Comparison of ENCODE assay signal across 8 cellular contexts in genomic region chr22:38056969-38057841, GRCh38. TPM values are rescaled to one million over a fixed set of nuclear protein-coding genes. Genes with fewer than 3 reads are reported as not detected.
DNase-seq lines count a peak whose midpoint lies in the region; ATAC-seq and TF ChIP-seq lines count a peak whose summit lies in the region.

Gene PICK1 (plus strand): TSS chr22:38057404. CDS start chr22:38057810, 406 bp downstream.

- no peaks in the 10 kb centered on the region for H3K36me3 Mint-ChIP-seq in activated CD8-positive, alpha-beta T cell treated with anti-CD3 and anti-CD28 coated beads, Interleukin-2, amount 10 ng/mL, durations not matched to agents 7 days and 5 days (ENCODE audit: low read depth)

- WGBS in liver: 2% methylated on average over 47 of the region's 47 CpGs

- H3K27ac Mint-ChIP-seq in activated CD8-positive, alpha-beta T cell treated with anti-CD3 and anti-CD28 coated beads, Interleukin-2, amount 10 ng/mL, durations not matched to agents 7 days and 5 days: peak within 1 kb of the TSS; percentile 99

- no peaks in the 10 kb centered on the region for H3K27me3 Mint-ChIP-seq in activated CD8-positive, alpha-beta T cell treated with anti-CD3 and anti-CD28 coated beads, Interleukin-2, amount 10 ng/mL, durations not matched to agents 7 days and 5 days (ENCODE audit: low read depth)

- POLR2A ChIA-PET in activated CD8-positive, alpha-beta T cell treated with anti-CD3 and anti-CD28 coated beads, Interleukin-2, amount 10 ng/mL, durations not matched to agents 7 days and 5 days (lab: Charles Lee): interaction anchor here (0.5 to 0.8 kb wide), 3 partner anchors 9 to 480 kb away, joined by 3 to 4 read pairs (median 3); no protein-coding TSS in a partner anchor

- H3K27me3 ChIP-seq in liver (ENCODE audit: control insufficient read depth in 4 of 4, insufficient read depth in 4 of 4, low read length in 3 of 4): no peaks in the 10 kb centered on the region

- CTCF ChIA-PET in activated CD8-positive, alpha-beta T cell treated with anti-CD3 and anti-CD28 coated beads, Interleukin-2, amount 10 ng/mL, durations not matched to agents 7 days and 5 days (lab: Charles Lee): interaction anchor here (1.6 kb wide), 1 partner anchor 57 kb away, joined by 5 read pairs; no protein-coding TSS in a partner anchor

- peak; percentile 3 for TF ChIP-seq CTCF in liver (IDR thresholded peaks at IDR 0.05; ENCODE audit: low read depth, low read length, missing input control)

- peak within 1 kb of the TSS; percentile 61 to 67 for H3K9ac ChIP-seq in liver (ENCODE audit: low read depth in 1 of 2, low read length in 2 of 2)

- H3K9me3 ChIP-seq in liver (ENCODE audit: control insufficient read depth in 4 of 4, low read length in 3 of 4): no peaks in the 10 kb centered on the region

- H3K4me3 ChIP-seq in liver (ENCODE audit: low read depth in 1 of 3, low read length in 3 of 3): peak within 1 kb of the TSS; percentile 61 to 86 (median 70)

- H3K9me3 Mint-ChIP-seq in activated CD8-positive, alpha-beta T cell treated with anti-CD3 and anti-CD28 coated beads, Interleukin-2, amount 10 ng/mL, durations not matched to agents 7 days and 5 days (ENCODE audit: insufficient read depth): no peaks in the 10 kb centered on the region

- peak within 1 kb of the TSS; percentile 90 for H3K4me3 Mint-ChIP-seq in activated CD8-positive, alpha-beta T cell treated with anti-CD3 and anti-CD28 coated beads, Interleukin-2, amount 10 ng/mL, durations not matched to agents 7 days and 5 days

- ATAC-seq in HG03175 (IDR thresholded peaks at IDR 0.05; ENCODE audit: unreplicated experiment) (peak; percentile 67), HG03139 (IDR thresholded peaks at IDR 0.05; ENCODE audit: unreplicated experiment) (no peak)
- peak; percentile 93 for ATAC-seq in activated CD8-positive, alpha-beta T cell treated with anti-CD3 and anti-CD28 coated beads, Interleukin-2, amount 10 ng/mL, durations not matched to agents 7 days and 5 days

- H3K4me1 ChIP-seq in liver (ENCODE audit: control insufficient read depth in 4 of 4, insufficient read depth in 4 of 4, low read length in 3 of 4): peaks cover 0 to 13% (median 7%) of the 10 kb centered on the region in 4 donors

- peaks cover 0 to 20% (median 11%) of the 10 kb centered on the region in 4 donors for H3K36me3 ChIP-seq in liver (ENCODE audit: control insufficient read depth in 4 of 4, insufficient read depth in 3 of 4, low read depth in 1 of 4, low read length in 3 of 4)

- H3K4me1 Mint-ChIP-seq in activated CD8-positive, alpha-beta T cell treated with anti-CD3 and anti-CD28 coated beads, Interleukin-2, amount 10 ng/mL, durations not matched to agents 7 days and 5 days (ENCODE audit: low read depth): peaks cover 22% of the 10 kb centered on the region

- peak within 1 kb of the TSS; percentile 62 to 82 for H3K27ac ChIP-seq in liver (ENCODE audit: low read depth in 1 of 2, low read length in 2 of 2)

- DNase-seq in DMS 273 treated with DMSO at 0.1 percent for 48 hours (lab: John Stamatoyannopoulos, UW): peak; percentile 50
- DNase-seq in NCI-H748 treated with DMSO at 0.1 percent for 48 hours (lab: John Stamatoyannopoulos, UW): peak; percentile 69
- DNase-seq in activated CD8-positive, alpha-beta T cell treated with anti-CD3 and anti-CD28 coated beads, Interleukin-2, amount 10 ng/mL, durations not matched to agents 7 days and 5 days: peak; percentile 85
- peak; percentile 94 for DNase-seq in ecto neural progenitor cell (ENCODE audit: low spot score)
- DNase-seq in stimulated activated CD4-positive, alpha-beta T cell treated with anti-CD3 and anti-CD28 coated beads, Interleukin-2, amount 100 ng/mL, for 48 hours: peak; percentile 74 to 79

- TF ChIP-seq RAD21 in liver (IDR thresholded peaks at IDR 0.05): peak in 1 of 2 donors; percentile 36

TF ChIP-seq in liver, 16 proteins besides CTCF, POLR2A, EP300 and RAD21:
- TF ChIP-seq FOXA2 (IDR thresholded peaks at IDR 0.05) (no peak), HNF4A (conservative IDR thresholded peaks at IDR 0.05) (peak in 1 of 2 donors; percentile 46), RXRA (IDR thresholded peaks at IDR 0.05) (peak in 1 of 2 donors; percentile 59), NR2F2 (IDR thresholded peaks at IDR 0.05) (peak; percentile 64), ATF3 (IDR thresholded peaks at IDR 0.05) (no peak), REST (IDR thresholded peaks at IDR 0.05) (no peak), EGR1 (IDR thresholded peaks at IDR 0.05; ENCODE audit: low read depth in 2 of 2) (peak in 1 of 2 donors; percentile 55), JUND (IDR thresholded peaks at IDR 0.05) (no peak), TAF1 (conservative IDR thresholded peaks at IDR 0.05) (peak; percentile 20), YY1 (IDR thresholded peaks at IDR 0.05) (peak; percentile 99), HNF4G (IDR thresholded peaks at IDR 0.05) (peak; percentile 40), SP1 (IDR thresholded peaks at IDR 0.05) (peak; percentile 75), MAX (IDR thresholded peaks at IDR 0.05) (no peak), FOXA1 (IDR thresholded peaks at IDR 0.05) (no peak), ZBTB33 (IDR thresholded peaks at IDR 0.05) (no peak), GABPA (IDR thresholded peaks at IDR 0.05 in 1 of 2, conservative IDR thresholded peaks at IDR 0.05 in 1 of 2) (peak; percentile 90 to 95)

RNA-seq across cellular contexts. Expression of gene PICK1, which starts in this region (rescaled TPM):
- 10 to 100 TPM; 12.7 to 14.0 TPM for total RNA-seq in activated CD8-positive, alpha-beta T cell treated with anti-CD3 and anti-CD28 coated beads, Interleukin-2, amount 10 ng/mL, durations not matched to agents 7 days and 5 days
- 10 to 100 TPM in 1 of 2 donors, 1 to 10 TPM in 1; 5.8 to 25.8 TPM for total RNA-seq in liver
- polyA plus RNA-seq in liver: 10 to 100 TPM; 10.3 to 15.9 TPM
